In the genomic region with DNA sequence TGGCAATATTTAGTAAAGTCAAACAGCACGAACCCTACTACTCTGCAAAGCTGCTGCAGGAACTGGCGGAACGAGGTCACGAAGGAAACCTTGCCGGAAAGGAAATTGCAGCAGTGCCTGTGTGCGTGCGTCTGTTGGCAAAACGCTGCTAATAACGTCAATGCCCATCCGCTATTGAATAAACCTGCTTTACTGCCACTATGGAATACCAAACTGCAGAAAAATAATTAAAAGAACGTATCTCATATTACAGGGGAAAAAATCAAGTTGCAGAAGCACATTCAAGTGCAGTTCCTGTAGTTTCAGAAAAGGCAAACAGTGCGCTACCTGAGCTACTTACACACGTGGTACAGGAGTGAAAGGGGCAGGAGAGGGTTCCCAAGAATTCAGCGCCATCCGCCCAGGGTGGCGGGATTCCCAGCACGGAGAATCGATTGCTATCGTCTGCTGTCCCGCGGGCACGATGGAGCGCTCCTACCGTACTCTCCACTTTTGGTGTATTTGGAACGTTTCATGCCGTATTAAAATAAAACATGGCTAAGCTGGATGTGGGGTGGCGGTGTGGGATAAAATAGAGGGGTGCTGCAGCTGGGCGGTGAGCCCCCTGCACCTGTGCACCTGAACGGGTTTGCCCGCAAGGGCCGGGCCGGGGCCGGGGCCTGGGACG, we compare ENCODE assay signal across 8 cellular contexts. TPM values are rescaled to one million over a fixed set of nuclear protein-coding genes. Genes with fewer than 3 reads are reported as not detected.
DNase-seq lines count a peak whose midpoint lies in the region; ATAC-seq and TF ChIP-seq lines count a peak whose summit lies in the region.

No MANE protein-coding gene starts in this region.

- H3K27ac ChIP-seq in CD4-positive, CD25-positive, alpha-beta regulatory T cell (ENCODE audit: insufficient read depth, low read length, poor library complexity, severe bottlenecking): peak overlapping the region; percentile 90
- H3K27ac ChIP-seq in SJCRH30: no peak overlapping the region
- peak overlapping the region; percentile 78 to 86 for H3K27ac ChIP-seq in prostate gland

- DNase-seq in CD4-positive, CD25-positive, alpha-beta regulatory T cell: peak; percentile 33 to 86 (median 80)
- DNase-seq in SJCRH30 (no peak), adipocyte (ENCODE audit: low read depth) (peak; percentile 2), left cardiac atrium (peak; percentile 61), prostate gland (ENCODE audit: low spot score) (peak; percentile 52), iPS-NIHi7 (ENCODE audit: extremely low spot score) (no peak)

- 1% methylated on average over 33 of the region's 34 CpGs for WGBS in prostate gland

- peaks cover 27% of the 10 kb centered on the region for H3K36me3 ChIP-seq in CD4-positive, CD25-positive, alpha-beta regulatory T cell (ENCODE audit: control insufficient read depth, insufficient read depth, low read length)
- H3K36me3 ChIP-seq in SJCRH30 (no peaks in the 10 kb centered on the region; the same call in 1 of the 2 replicates), adipocyte (ENCODE audit: control insufficient read depth, insufficient read depth, low read length, severe bottlenecking) (peaks cover 27% of the 10 kb centered on the region), prostate gland (no peaks in the 10 kb centered on the region)

- intact Hi-C loops in left cardiac atrium (cut with DNase I): no loop called here
- intact Hi-C loops in prostate gland (cut with DNase I): no loop called here

- H3K9me3 ChIP-seq in CD4-positive, CD25-positive, alpha-beta regulatory T cell (ENCODE audit: control insufficient read depth in 2 of 2, low read length in 2 of 2): no peaks in the 10 kb centered on the region
- H3K9me3 ChIP-seq in SJCRH30 (replicated peaks) (no peaks in the 10 kb centered on the region), adipocyte (ENCODE audit: control insufficient read depth, low read length) (no peaks in the 10 kb centered on the region), prostate gland (no peaks in the 10 kb centered on the region)

- peaks cover 15 to 77% (median 56%) of the 10 kb centered on the region in 4 donors for H3K4me1 Mint-ChIP-seq in CD4-positive, CD25-positive, alpha-beta regulatory T cell

- peaks cover 61% of the 10 kb centered on the region for H3K4me1 ChIP-seq in CD4-positive, CD25-positive, alpha-beta regulatory T cell (ENCODE audit: control insufficient read depth, insufficient read depth, low read length, poor library complexity, severe bottlenecking)
- H3K4me1 ChIP-seq in SJCRH30 (no peaks in the 10 kb centered on the region; the same call in 1 of the 2 replicates), adipocyte (ENCODE audit: control insufficient read depth, insufficient read depth, low read length) (peaks cover 37% of the 10 kb centered on the region), prostate gland (replicated peaks) (peaks cover 16% of the 10 kb centered on the region)

- H3K27ac Mint-ChIP-seq in CD4-positive, CD25-positive, alpha-beta regulatory T cell: peak overlapping the region; percentile 97

- H3K36me3 Mint-ChIP-seq in CD4-positive, CD25-positive, alpha-beta regulatory T cell: peaks cover 9% of the 10 kb centered on the region

- H3K4me3 Mint-ChIP-seq in CD4-positive, CD25-positive, alpha-beta regulatory T cell: peak overlapping the region; percentile 89 to 94 (median 90)

- peak overlapping the region; percentile 88 for H3K4me3 ChIP-seq in CD4-positive, CD25-positive, alpha-beta regulatory T cell (ENCODE audit: low read depth, low read length)
- peak overlapping the region; percentile 97 for H3K4me3 ChIP-seq in SJCRH30
- peak overlapping the region; percentile 86 for H3K4me3 ChIP-seq in adipocyte (ENCODE audit: low read length)
- peak overlapping the region; percentile 58 to 85 for H3K4me3 ChIP-seq in prostate gland

- H3K27me3 ChIP-seq in CD4-positive, CD25-positive, alpha-beta regulatory T cell (ENCODE audit: control insufficient read depth, insufficient read depth, low read length): no peaks in the 10 kb centered on the region
- H3K27me3 ChIP-seq in SJCRH30 (no peaks in the 10 kb centered on the region), adipocyte (replicated peaks; ENCODE audit: control insufficient read depth, insufficient read depth, low read length) (no peaks in the 10 kb centered on the region), prostate gland (replicated peaks; ENCODE audit: insufficient read depth) (no peaks in the 10 kb centered on the region)

- no peak for TF ChIP-seq POLR2A in prostate gland (IDR thresholded peaks at IDR 0.05)

- peak overlapping the region; percentile 77 for H3K9ac ChIP-seq in adipocyte (ENCODE audit: low read length)

- peak in 1 of 4 experiments; percentile 10 for TF ChIP-seq CTCF in prostate gland (IDR thresholded peaks at IDR 0.05)

- no peaks in the 10 kb centered on the region for H3K27me3 Mint-ChIP-seq in CD4-positive, CD25-positive, alpha-beta regulatory T cell

- no peaks in the 10 kb centered on the region for H3K9me3 Mint-ChIP-seq in CD4-positive, CD25-positive, alpha-beta regulatory T cell

- ATAC-seq in CD4-positive, CD25-positive, alpha-beta regulatory T cell (ENCODE audit: low read depth in 2 of 2): peak; percentile 27 to 29
- ATAC-seq in HG03439 (IDR thresholded peaks at IDR 0.05; ENCODE audit: unreplicated experiment) (peak; percentile 1), left cardiac atrium (peak in 1 of 2 donors; percentile 25), HG02938 (IDR thresholded peaks at IDR 0.05; ENCODE audit: unreplicated experiment) (no peak)

RNA-seq across cellular contexts. Expression of a gene that starts 0.5 kb away (rescaled TPM):
- total RNA-seq in CD4-positive, CD25-positive, alpha-beta regulatory T cell: 151 TPM
- 10 to 100 TPM; 35.1 to 43.1 (median 41.2) TPM for polyA plus RNA-seq in CD4-positive, CD25-positive, alpha-beta regulatory T cell
- 17.8 and 18.0 TPM in 2 replicates for total RNA-seq in SJCRH30 (2014; rRNA removed; shearing (Covaris generic))
- total RNA-seq in left cardiac atrium: 10 to 100 TPM; 25.9 to 26.7 TPM
- 10 to 100 TPM; 56.6 to 80.2 TPM for total RNA-seq in prostate gland

RNA-seq across cellular contexts. Expression of a gene that starts 4.3 kb away (rescaled TPM):
- total RNA-seq in CD4-positive, CD25-positive, alpha-beta regulatory T cell: 21.1 TPM
- polyA plus RNA-seq in CD4-positive, CD25-positive, alpha-beta regulatory T cell: 10 to 100 TPM; 11.2 to 17.2 (median 14.7) TPM
- 40.1 and 42.8 TPM in 2 replicates for total RNA-seq in SJCRH30 (2014; rRNA removed; shearing (Covaris generic))
- 10 to 100 TPM; 53.8 to 63.3 TPM for total RNA-seq in left cardiac atrium
- total RNA-seq in prostate gland: 10 to 100 TPM; 29.5 to 93.9 TPM

Comparison
In these comparisons a context has a peak if more than half of its experiments do, and no peak if none do; other contexts are left out.
1. DNase-seq: peak in CD4-positive, CD25-positive, alpha-beta regulatory T cell (3 of 3), adipocyte (single experiment), left cardiac atrium (single experiment) and prostate gland (single experiment); none in SJCRH30 (0 of 2) and iPS-NIHi7 (single experiment).
2. Peak in every context shown above with its lines, with median percentiles within 50 percentile points of each other: H3K4me3 ChIP-seq.